ENCODE assay signal across 1 cellular context in the genomic region with DNA sequence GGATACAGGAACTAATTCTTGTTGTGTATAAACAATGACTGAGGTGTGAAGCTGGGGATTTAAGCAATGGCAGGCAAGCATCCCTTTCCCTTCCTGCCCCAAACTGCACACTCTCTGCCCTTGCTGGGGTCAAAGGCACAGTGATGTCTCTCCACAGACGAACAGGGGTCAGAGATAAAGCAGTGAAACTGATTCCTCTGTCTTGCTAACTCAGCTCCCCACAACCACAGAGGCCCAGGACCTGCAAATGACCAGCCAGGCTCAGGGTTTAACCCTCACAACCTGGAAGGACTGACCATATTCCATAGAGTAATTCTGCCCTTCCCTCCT.
TF ChIP-seq lines count a peak whose summit lies in the region.

No MANE protein-coding gene starts in this region.

TF ChIP-seq in WTC11, 78 proteins besides CTCF, POLR2A, EP300 and RAD21:
- TF ChIP-seq, protein P1, sequence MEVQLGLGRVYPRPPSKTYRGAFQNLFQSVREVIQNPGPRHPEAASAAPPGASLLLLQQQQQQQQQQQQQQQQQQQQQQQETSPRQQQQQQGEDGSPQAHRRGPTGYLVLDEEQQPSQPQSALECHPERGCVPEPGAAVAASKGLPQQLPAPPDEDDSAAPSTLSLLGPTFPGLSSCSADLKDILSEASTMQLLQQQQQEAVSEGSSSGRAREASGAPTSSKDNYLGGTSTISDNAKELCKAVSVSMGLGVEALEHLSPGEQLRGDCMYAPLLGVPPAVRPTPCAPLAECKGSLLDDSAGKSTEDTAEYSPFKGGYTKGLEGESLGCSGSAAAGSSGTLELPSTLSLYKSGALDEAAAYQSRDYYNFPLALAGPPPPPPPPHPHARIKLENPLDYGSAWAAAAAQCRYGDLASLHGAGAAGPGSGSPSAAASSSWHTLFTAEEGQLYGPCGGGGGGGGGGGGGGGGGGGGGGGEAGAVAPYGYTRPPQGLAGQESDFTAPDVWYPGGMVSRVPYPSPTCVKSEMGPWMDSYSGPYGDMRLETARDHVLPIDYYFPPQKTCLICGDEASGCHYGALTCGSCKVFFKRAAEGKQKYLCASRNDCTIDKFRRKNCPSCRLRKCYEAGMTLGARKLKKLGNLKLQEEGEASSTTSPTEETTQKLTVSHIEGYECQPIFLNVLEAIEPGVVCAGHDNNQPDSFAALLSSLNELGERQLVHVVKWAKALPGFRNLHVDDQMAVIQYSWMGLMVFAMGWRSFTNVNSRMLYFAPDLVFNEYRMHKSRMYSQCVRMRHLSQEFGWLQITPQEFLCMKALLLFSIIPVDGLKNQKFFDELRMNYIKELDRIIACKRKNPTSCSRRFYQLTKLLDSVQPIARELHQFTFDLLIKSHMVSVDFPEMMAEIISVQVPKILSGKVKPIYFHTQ (CRISPR knock-in tag; IDR thresholded peaks at IDR 0.05): no peak
- no peak for TF ChIP-seq FOXJ3 (CRISPR knock-in tag; IDR thresholded peaks at IDR 0.05; ENCODE audit: borderline replicate concordance)
- no peak for TF ChIP-seq ATF1 (CRISPR knock-in tag; IDR thresholded peaks at IDR 0.05)
- no peak for TF ChIP-seq ZNF121 (CRISPR knock-in tag; IDR thresholded peaks at IDR 0.05)
- TF ChIP-seq, protein P2, sequence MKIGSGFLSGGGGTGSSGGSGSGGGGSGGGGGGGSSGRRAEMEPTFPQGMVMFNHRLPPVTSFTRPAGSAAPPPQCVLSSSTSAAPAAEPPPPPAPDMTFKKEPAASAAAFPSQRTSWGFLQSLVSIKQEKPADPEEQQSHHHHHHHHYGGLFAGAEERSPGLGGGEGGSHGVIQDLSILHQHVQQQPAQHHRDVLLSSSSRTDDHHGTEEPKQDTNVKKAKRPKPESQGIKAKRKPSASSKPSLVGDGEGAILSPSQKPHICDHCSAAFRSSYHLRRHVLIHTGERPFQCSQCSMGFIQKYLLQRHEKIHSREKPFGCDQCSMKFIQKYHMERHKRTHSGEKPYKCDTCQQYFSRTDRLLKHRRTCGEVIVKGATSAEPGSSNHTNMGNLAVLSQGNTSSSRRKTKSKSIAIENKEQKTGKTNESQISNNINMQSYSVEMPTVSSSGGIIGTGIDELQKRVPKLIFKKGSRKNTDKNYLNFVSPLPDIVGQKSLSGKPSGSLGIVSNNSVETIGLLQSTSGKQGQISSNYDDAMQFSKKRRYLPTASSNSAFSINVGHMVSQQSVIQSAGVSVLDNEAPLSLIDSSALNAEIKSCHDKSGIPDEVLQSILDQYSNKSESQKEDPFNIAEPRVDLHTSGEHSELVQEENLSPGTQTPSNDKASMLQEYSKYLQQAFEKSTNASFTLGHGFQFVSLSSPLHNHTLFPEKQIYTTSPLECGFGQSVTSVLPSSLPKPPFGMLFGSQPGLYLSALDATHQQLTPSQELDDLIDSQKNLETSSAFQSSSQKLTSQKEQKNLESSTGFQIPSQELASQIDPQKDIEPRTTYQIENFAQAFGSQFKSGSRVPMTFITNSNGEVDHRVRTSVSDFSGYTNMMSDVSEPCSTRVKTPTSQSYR (CRISPR knock-in tag; IDR thresholded peaks at IDR 0.05): no peak
- TF ChIP-seq, protein P3, sequence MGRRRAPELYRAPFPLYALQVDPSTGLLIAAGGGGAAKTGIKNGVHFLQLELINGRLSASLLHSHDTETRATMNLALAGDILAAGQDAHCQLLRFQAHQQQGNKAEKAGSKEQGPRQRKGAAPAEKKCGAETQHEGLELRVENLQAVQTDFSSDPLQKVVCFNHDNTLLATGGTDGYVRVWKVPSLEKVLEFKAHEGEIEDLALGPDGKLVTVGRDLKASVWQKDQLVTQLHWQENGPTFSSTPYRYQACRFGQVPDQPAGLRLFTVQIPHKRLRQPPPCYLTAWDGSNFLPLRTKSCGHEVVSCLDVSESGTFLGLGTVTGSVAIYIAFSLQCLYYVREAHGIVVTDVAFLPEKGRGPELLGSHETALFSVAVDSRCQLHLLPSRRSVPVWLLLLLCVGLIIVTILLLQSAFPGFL (CRISPR knock-in tag; IDR thresholded peaks at IDR 0.05; ENCODE audit: borderline replicate concordance): no peak
- no peak for TF ChIP-seq CBFB (CRISPR knock-in tag; IDR thresholded peaks at IDR 0.05; ENCODE audit: low read depth)
- no peak for TF ChIP-seq ZBTB21 (CRISPR knock-in tag; IDR thresholded peaks at IDR 0.05; ENCODE audit: borderline replicate concordance)
- no peak for TF ChIP-seq ZNF671 (CRISPR knock-in tag; IDR thresholded peaks at IDR 0.05)
- TF ChIP-seq SMAD4 (CRISPR knock-in tag; IDR thresholded peaks at IDR 0.05): no peak
